Comparison of ENCODE assay signal across 8 cellular contexts in genomic region chr7:142516038-142516501, GRCh38.
A peak's percentile ranks its signal among the peaks of the same experiment; 100 is the strongest.
DNase-seq lines count a peak whose midpoint lies in the region; ATAC-seq and TF ChIP-seq lines count a peak whose summit lies in the region.

No MANE protein-coding gene starts in this region.

- TF ChIP-seq POLR2A in upper lobe of left lung (IDR thresholded peaks at IDR 0.05), result no peak

- DNase-seq in A172 (ENCODE audit: low spot score), result peak; percentile 48
- DNase-seq in ELF-1 (ENCODE audit: low read depth, low spot score), result peak; percentile 53
- DNase-seq in HuH-7 (ENCODE audit: low spot score), result peak; percentile 28
- peak; percentile 65 for DNase-seq in RPMI8226
- DNase-seq in colonic mucosa, result peak; percentile 60
- no peak for DNase-seq in lung (ENCODE audit: low spot score)
- peak in 1 of 2 donors; percentile 40 for DNase-seq in upper lobe of left lung

- no peak overlapping the region for H3K9ac ChIP-seq in colonic mucosa (ENCODE audit: low read depth in 2 of 2, low read length in 2 of 2)

- H3K36me3 ChIP-seq in colonic mucosa, result no peaks in the 10 kb centered on the region
- H3K36me3 ChIP-seq in lung (ENCODE audit: control insufficient read depth in 2 of 2, insufficient read depth in 2 of 2, low read length in 2 of 2), result no peaks in the 10 kb centered on the region
- no peaks in the 10 kb centered on the region for H3K36me3 ChIP-seq in upper lobe of left lung

- no peak overlapping the region for H3K27ac ChIP-seq in colonic mucosa
- H3K27ac ChIP-seq in lung (ENCODE audit: low read depth in 1 of 2, low read length in 1 of 2), result no peak overlapping the region
- no peak overlapping the region for H3K27ac ChIP-seq in upper lobe of left lung

- intact Hi-C loops in colonic mucosa (cut with DNase I), result no loop called here

- H3K27me3 ChIP-seq in colonic mucosa (no peaks in the 10 kb centered on the region), lung (ENCODE audit: control insufficient read depth, insufficient read depth) (no peaks in the 10 kb centered on the region), upper lobe of left lung (no peaks in the 10 kb centered on the region)

- ATAC-seq in GM21737 (IDR thresholded peaks at IDR 0.05; ENCODE audit: unreplicated experiment) (peak; percentile 91), lung (ENCODE audit: insufficient read depth, low FRiP score) (peak; percentile 74), upper lobe of left lung (ENCODE audit: low FRiP score in 2 of 2) (peak; percentile 66 to 83)

- TF ChIP-seq EP300 in upper lobe of left lung (IDR thresholded peaks at IDR 0.05), result no peak

- H3K4me1 ChIP-seq in colonic mucosa (no peaks in the 10 kb centered on the region), lung (ENCODE audit: control insufficient read depth in 2 of 2, insufficient read depth in 2 of 2, low read length in 2 of 2) (peaks cover 0 to 3% of the 10 kb centered on the region in 2 donors), upper lobe of left lung (peaks cover 0 to 18% (median 10%) of the 10 kb centered on the region in 4 donors)

- no peak overlapping the region for H3K4me3 ChIP-seq in colonic mucosa
- H3K4me3 ChIP-seq in lung, result no peak overlapping the region
- H3K4me3 ChIP-seq in upper lobe of left lung, result no peak overlapping the region

- peak; percentile 81 for TF ChIP-seq CTCF in colonic mucosa (IDR thresholded peaks at IDR 0.05)
- TF ChIP-seq CTCF in lung (IDR thresholded peaks at IDR 0.05; ENCODE audit: control extremely low read depth, extremely low read depth), result peak; percentile 63
- peak; percentile 43 to 68 (median 62) for TF ChIP-seq CTCF in upper lobe of left lung (IDR thresholded peaks at IDR 0.05)

- 6 to 15% methylated on average over 3 of the region's 3 CpGs for WGBS in lung, 2 donors
- 11 to 12% methylated on average over 3 of the region's 3 CpGs for WGBS in upper lobe of left lung, 2 donors

- H3K9me3 ChIP-seq in colonic mucosa, result no peaks in the 10 kb centered on the region
- no peaks in the 10 kb centered on the region for H3K9me3 ChIP-seq in lung (ENCODE audit: control insufficient read depth in 2 of 2, insufficient read depth in 1 of 2, low read length in 1 of 2)
- H3K9me3 ChIP-seq in upper lobe of left lung, result no peaks in the 10 kb centered on the region
